Comparison of ENCODE assay signal across 8 cellular contexts in the genomic region with DNA sequence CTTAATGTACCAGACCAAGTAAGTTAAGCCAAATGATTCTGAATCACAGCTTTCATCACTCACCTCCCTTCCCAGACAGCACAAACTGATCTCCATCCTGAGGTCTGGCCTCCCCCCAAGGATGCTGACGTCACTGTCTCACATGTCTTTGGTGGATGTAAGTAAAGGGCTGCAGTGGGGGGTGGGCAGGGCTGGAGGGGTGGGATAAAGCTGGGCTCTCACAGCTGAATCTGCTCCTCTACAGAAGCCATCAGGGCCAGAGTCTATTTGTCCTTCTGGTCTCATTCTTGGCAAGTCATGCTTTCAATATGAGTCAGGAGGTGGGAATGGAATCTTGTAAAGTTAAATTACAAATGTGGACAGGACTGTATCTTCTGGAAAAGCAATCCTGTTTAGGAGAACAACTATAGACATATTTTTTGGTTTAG. TPM values are rescaled to one million over a fixed set of nuclear protein-coding genes. Genes with fewer than 3 reads are reported as not detected.
DNase-seq lines count a peak whose midpoint lies in the region; ATAC-seq and TF ChIP-seq lines count a peak whose summit lies in the region.
"Had no signal": no experiment of that assay in that cellular context is flagged by ENCODE, and none has a peak within 500 bp of the region (broad histone marks: within the 10 kb centered on the region; RNA-seq: fewer than 3 reads in every experiment).

No MANE protein-coding gene starts in this region.

- H3K27ac ChIP-seq in uterus, result peak overlapping the region; percentile 67 to 72

- H3K36me3 ChIP-seq in uterus, result no peaks in the 10 kb centered on the region

- no peaks in the 10 kb centered on the region for H3K27me3 Mint-ChIP-seq in chondrocyte (ENCODE audit: low read depth)

- no peaks in the 10 kb centered on the region for H3K27me3 ChIP-seq in uterus

- peak overlapping the region; percentile 92 for H3K27ac Mint-ChIP-seq in chondrocyte (ENCODE audit: unreplicated experiment)

- DNase-seq in LHCN-M2 (ENCODE audit: low read depth) (peak; percentile 98), chondrocyte (ENCODE audit: low spot score) (no peak), left colon (peak; percentile 20 to 47), uterus (peak; percentile 92 to 93), SHP77 (lab: John Stamatoyannopoulos, UW) (no peak), NCI-H446 treated with DMSO at 0.1 percent for 48 hours (lab: John Stamatoyannopoulos, UW) (no peak)
- DNase-seq: NCI-H2029 treated with DMSO at 0.1 percent for 48 hours had no signal

- no peaks in the 10 kb centered on the region for H3K9me3 ChIP-seq in uterus

- H3K36me3 Mint-ChIP-seq in chondrocyte (ENCODE audit: low read depth), result peaks cover 2% of the 10 kb centered on the region

- H3K4me1 ChIP-seq in uterus, result no peaks in the 10 kb centered on the region

- TF ChIP-seq CTCF in chondrocyte (IDR thresholded peaks at IDR 0.05) (no peak), uterus (IDR thresholded peaks at IDR 0.05) (no peak)

- no peak for ATAC-seq in left colon
- no peak for ATAC-seq in HG02610 (IDR thresholded peaks at IDR 0.05; ENCODE audit: unreplicated experiment)

- intact Hi-C loops in left colon (cut with DNase I, micrococcal nuclease) (no loop called here), uterus (cut with DNase I; ENCODE audit: low total_unique reads) (no loop called here)

- no peak for TF ChIP-seq POLR2A in uterus (IDR thresholded peaks at IDR 0.05)

- H3K9me3 Mint-ChIP-seq in chondrocyte (ENCODE audit: low read depth), result no peaks in the 10 kb centered on the region

- peaks cover 35% of the 10 kb centered on the region for H3K4me1 Mint-ChIP-seq in chondrocyte (ENCODE audit: low read depth)

- H3K4me3 Mint-ChIP-seq in chondrocyte (ENCODE audit: unreplicated experiment), result no peak overlapping the region

- no peak overlapping the region for H3K4me3 ChIP-seq in uterus

RNA-seq across cellular contexts. Expression of a gene that starts 32.7 kb away (rescaled TPM):
- total RNA-seq in LHCN-M2 (2014; rRNA removed) (3.1 TPM in 2 replicates), chondrocyte (10.9 to 16.6 TPM (median 12.5 TPM) in 3 replicates), left colon (under 1 TPM; 0.25 to 0.27 TPM), uterus (1 to 10 TPM in 1 of 4 donors, under 1 TPM in 2, not detected in 1; 0.51 to 1.9 (median 0.64) TPM)
- 1.4 TPM for polyA plus RNA-seq in LHCN-M2 (2012)

Comparison
In these comparisons a context has a peak if more than half of its experiments do, and no peak if none do; other contexts are left out.
1. DNase-seq: peak in LHCN-M2 (single experiment), left colon (2 of 2) and uterus (2 of 2); none in chondrocyte (single experiment), SHP77 (0 of 2) and NCI-H446 treated with DMSO at 0.1 percent for 48 hours (single experiment).